Comparison of ENCODE assay signal across 22 cellular contexts in genomic region chr15:40773902-40774301, GRCh38. TPM values are rescaled to one million over a fixed set of nuclear protein-coding genes. Genes with fewer than 3 reads are reported as not detected.
"Had no signal": no experiment of that assay in that cellular context is flagged by ENCODE, and none has a peak within 500 bp of the region (broad histone marks: within the 10 kb centered on the region; RNA-seq: fewer than 3 reads in every experiment).

No MANE protein-coding gene starts in this region.

- H3K27me3 ChIP-seq: MG63, SJSA1 had no signal

- H3K4me3 ChIP-seq: MG63, SJSA1, SK-N-MC had no signal

- DNase-seq: IMR-90, Karpas-422, KG1, MG63, NCI-H1092, NCI-H1105 treated with DMSO at 0.1 percent for 48 hours, NCI-H1417 treated with DMSO at 0.1 percent for 48 hours, NCI-H146, NCI-H1694 treated with DMSO at 0.1 percent for 48 hours, NCI-H2029, NCI-H2081 treated with DMSO at 0.1 percent for 48 hours, NCI-H2227 treated with DMSO at 0.1 percent for 48 hours, NCI-H446, NCI-H510A, NCI-H524 treated with DMSO at 0.1 percent for 48 hours, NCI-H69, NCI-H774, RPMI8226, SIG-M5 had no signal

- H3K9me3 ChIP-seq: MG63, SJSA1 had no signal

- H3K27ac ChIP-seq: SJSA1, SK-N-MC had no signal

- ATAC-seq: HepG2 had no signal

RNA-seq across cellular contexts. Expression of gene C15orf62, which starts 4.1 kb away (rescaled TPM):
- total RNA-seq: IMR-90 had no signal
